Comparison of ENCODE assay signal across 8 cellular contexts in the genomic region with DNA sequence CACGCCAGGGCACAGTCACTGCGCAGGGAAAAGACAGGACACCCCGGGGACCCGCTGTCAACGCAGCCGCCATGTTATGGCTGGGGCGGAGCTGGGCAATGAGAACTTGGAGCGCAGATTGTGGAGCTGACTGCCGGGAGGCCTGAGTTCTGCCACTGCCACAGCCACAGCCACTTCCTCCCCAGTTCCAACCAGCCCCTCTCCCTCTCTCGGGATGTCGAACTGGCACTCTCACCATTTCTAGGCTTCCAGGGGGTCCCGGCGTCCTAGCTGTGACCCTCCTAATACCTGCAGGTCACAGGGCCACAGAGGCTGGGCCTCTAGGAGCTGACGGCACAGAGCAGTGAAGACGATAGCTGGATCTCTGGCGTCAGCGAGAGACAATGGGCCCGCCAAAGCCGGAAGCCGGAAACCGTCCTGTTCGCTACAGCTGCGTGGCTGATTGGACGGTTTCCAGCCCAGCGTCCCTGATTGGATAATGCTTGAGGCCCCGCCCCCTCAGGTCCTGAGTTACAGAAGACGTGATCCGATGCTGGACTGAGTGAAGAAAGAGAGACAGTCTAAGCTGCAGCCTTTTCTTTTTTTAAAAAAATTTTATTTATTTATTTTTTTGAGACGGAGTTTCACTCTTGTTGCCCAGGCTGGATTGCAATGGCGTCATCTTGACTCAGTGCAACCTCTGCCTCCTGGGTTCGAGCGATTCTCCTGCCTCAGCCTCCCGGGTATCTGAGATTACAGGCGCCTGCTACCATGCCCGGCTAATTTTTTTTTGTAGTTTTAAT.
DNase-seq lines count a peak whose midpoint lies in the region; ATAC-seq, FAIRE-seq and TF ChIP-seq lines count a peak whose summit lies in the region.

A gene (minus strand): TSS at position 385 of the 782 bp plus-strand sequence. CDS start 147 bp downstream, at position 238.

- FAIRE-seq in D721Med (lab: Jason Lieb, UNC), result no peak

- peak within 1 kb of the TSS; percentile 99 for H3K27ac Mint-ChIP-seq in nephron progenitor cell
- H3K27ac Mint-ChIP-seq in stimulated activated naive CD8-positive, alpha-beta T cell treated with anti-CD3 and anti-CD28 coated beads, Interleukin-15, Interleukin-2, amounts not matched to agents 100 ng/mL and 50 ng/mL, for 24 hours, result peak within 1 kb of the TSS; percentile 97

- H3K36me3 Mint-ChIP-seq in nephron progenitor cell (ENCODE audit: low read depth), result peaks cover 65% of the 10 kb centered on the region
- peaks cover 53% of the 10 kb centered on the region for H3K36me3 Mint-ChIP-seq in stimulated activated naive CD8-positive, alpha-beta T cell treated with anti-CD3 and anti-CD28 coated beads, Interleukin-15, Interleukin-2, amounts not matched to agents 100 ng/mL and 50 ng/mL, for 24 hours (ENCODE audit: low read depth)

- in situ Hi-C loops in KBM-7 (cut with MboI; ENCODE audit: low pct_unique_long_range_greater_than_20kb, low sequenced_read_pairs), result no loop called here

- ATAC-seq in GM21515 (IDR thresholded peaks at IDR 0.05; ENCODE audit: unreplicated experiment), result peak; percentile 86

- peak; percentile 71 for DNase-seq in D721Med (ENCODE audit: insufficient read length, low spot score)
- DNase-seq in KBM-7, result peak; percentile 96
- peak; percentile 98 for DNase-seq in RPMI8226
- DNase-seq in activated gamma-delta T cell treated with Interleukin-2 at 50 U/mL for 16 hours, result peak; percentile 97
- peak; percentile 94 for DNase-seq in fibroblast of the conjunctiva (ENCODE audit: low read depth)
- DNase-seq in nephron progenitor cell, result peak; percentile 73

- H3K4me3 Mint-ChIP-seq in nephron progenitor cell, result peak within 1 kb of the TSS; percentile 94
- H3K4me3 Mint-ChIP-seq in stimulated activated naive CD8-positive, alpha-beta T cell treated with anti-CD3 and anti-CD28 coated beads, Interleukin-15, Interleukin-2, amounts not matched to agents 100 ng/mL and 50 ng/mL, for 24 hours, result peak within 1 kb of the TSS; percentile 99

- TF ChIP-seq CTCF in D721Med (IDR thresholded peaks at IDR 0.05; ENCODE audit: insufficient read depth, missing control alignments), result no peak
- no peak for TF ChIP-seq CTCF in nephron progenitor cell (IDR thresholded peaks at IDR 0.05)

- H3K27me3 Mint-ChIP-seq in nephron progenitor cell (ENCODE audit: low read depth, poor library complexity), result peaks cover 4% of the 10 kb centered on the region
- H3K27me3 Mint-ChIP-seq in stimulated activated naive CD8-positive, alpha-beta T cell treated with anti-CD3 and anti-CD28 coated beads, Interleukin-15, Interleukin-2, amounts not matched to agents 100 ng/mL and 50 ng/mL, for 24 hours, result no peaks in the 10 kb centered on the region

- peaks cover 98% of the 10 kb centered on the region for H3K9me3 Mint-ChIP-seq in nephron progenitor cell
- peaks cover 32% of the 10 kb centered on the region for H3K9me3 Mint-ChIP-seq in stimulated activated naive CD8-positive, alpha-beta T cell treated with anti-CD3 and anti-CD28 coated beads, Interleukin-15, Interleukin-2, amounts not matched to agents 100 ng/mL and 50 ng/mL, for 24 hours

- H3K4me1 Mint-ChIP-seq in nephron progenitor cell, result no peaks in the 10 kb centered on the region
- peaks cover 63% of the 10 kb centered on the region for H3K4me1 Mint-ChIP-seq in stimulated activated naive CD8-positive, alpha-beta T cell treated with anti-CD3 and anti-CD28 coated beads, Interleukin-15, Interleukin-2, amounts not matched to agents 100 ng/mL and 50 ng/mL, for 24 hours (ENCODE audit: low read depth)

Comparison
In these comparisons a context has a peak if more than half of its experiments do, and no peak if none do; other contexts are left out.
1. Peak in every context shown above with its lines: DNase-seq and ATAC-seq.